Comparison of ENCODE assay signal across 8 cellular contexts in genomic region chr16:1105888-1106620, GRCh38. TPM values are rescaled to one million over a fixed set of nuclear protein-coding genes. Genes with fewer than 3 reads are reported as not detected.
A peak's percentile ranks its signal among the peaks of the same experiment; 100 is the strongest.
DNase-seq lines count a peak whose midpoint lies in the region; ATAC-seq and TF ChIP-seq lines count a peak whose summit lies in the region.

No MANE protein-coding gene starts in this region.

- H3K9me3 ChIP-seq in Loucy (ENCODE audit: insufficient read depth, low read depth, low read length), result no peaks in the 10 kb centered on the region
- H3K9me3 ChIP-seq in lung (ENCODE audit: control insufficient read depth in 2 of 2, insufficient read depth in 1 of 2, low read length in 1 of 2), result no peaks in the 10 kb centered on the region

- H3K27me3 ChIP-seq in Loucy (ENCODE audit: insufficient read depth, low read length, poor library complexity, severe bottlenecking), result no peaks in the 10 kb centered on the region
- peaks cover 25% of the 10 kb centered on the region for H3K27me3 ChIP-seq in lung (ENCODE audit: control insufficient read depth, insufficient read depth)

- no peak overlapping the region for H3K4me2 ChIP-seq in Loucy (ENCODE audit: low read depth, low read length, poor library complexity, severe bottlenecking)

- H3K27ac Mint-ChIP-seq in WTC11, result no peak overlapping the region
- no peak overlapping the region for H3K27ac Mint-ChIP-seq in stimulated activated effector memory CD8-positive, alpha-beta T cell treated with anti-CD3 and anti-CD28 coated beads, Interleukin-12 subunit alpha, Interleukin-12 subunit beta, amount 100 ng/mL, for 72 hours

- H3K27ac ChIP-seq in lung (ENCODE audit: low read depth in 1 of 2, low read length in 1 of 2), result no peak overlapping the region

- no peaks in the 10 kb centered on the region for H3K9me3 Mint-ChIP-seq in WTC11
- no peaks in the 10 kb centered on the region for H3K9me3 Mint-ChIP-seq in stimulated activated effector memory CD8-positive, alpha-beta T cell treated with anti-CD3 and anti-CD28 coated beads, Interleukin-12 subunit alpha, Interleukin-12 subunit beta, amount 100 ng/mL, for 72 hours

- H3K36me3 ChIP-seq in Loucy (ENCODE audit: insufficient read depth, low read length) (no peaks in the 10 kb centered on the region), lung (ENCODE audit: control insufficient read depth in 2 of 2, insufficient read depth in 2 of 2, low read length in 2 of 2) (no peaks in the 10 kb centered on the region)

- CTCF ChIA-PET in WTC11 (lab: Charles Lee), result interaction anchor here (0.5 to 1.4 kb wide), 13 partner anchors 9 to 305 kb away, joined by 3 to 7 read pairs (median 3); partner anchors contain the start of gene GNG13

- no peak overlapping the region for H3K4me3 ChIP-seq in Loucy (ENCODE audit: low read length, poor library complexity, severe bottlenecking)
- no peak overlapping the region for H3K4me3 ChIP-seq in lung

- H3K36me3 Mint-ChIP-seq in WTC11, result no peaks in the 10 kb centered on the region
- no peaks in the 10 kb centered on the region for H3K36me3 Mint-ChIP-seq in stimulated activated effector memory CD8-positive, alpha-beta T cell treated with anti-CD3 and anti-CD28 coated beads, Interleukin-12 subunit alpha, Interleukin-12 subunit beta, amount 100 ng/mL, for 72 hours

- peak; percentile 45 for TF ChIP-seq CTCF in Loucy (conservative IDR thresholded peaks at IDR 0.05; ENCODE audit: low read length)
- TF ChIP-seq CTCF in WTC11 (IDR thresholded peaks at IDR 0.05), result peak; percentile 85
- peak; percentile 31 for TF ChIP-seq CTCF in lung (IDR thresholded peaks at IDR 0.05; ENCODE audit: control extremely low read depth, extremely low read depth)

- H3K79me2 ChIP-seq in Loucy (ENCODE audit: insufficient read depth, low read length), result no peaks in the 10 kb centered on the region

- no peaks in the 10 kb centered on the region for H4K20me1 ChIP-seq in Loucy (ENCODE audit: insufficient read depth, low read length, poor library complexity, severe bottlenecking)

- peaks cover 13% of the 10 kb centered on the region; the same call in 1 of the 2 replicates for H3K27me3 Mint-ChIP-seq in WTC11 (ENCODE audit: low read depth)

- H3K4me1 Mint-ChIP-seq in WTC11, result no peaks in the 10 kb centered on the region
- H3K4me1 Mint-ChIP-seq in stimulated activated effector memory CD8-positive, alpha-beta T cell treated with anti-CD3 and anti-CD28 coated beads, Interleukin-12 subunit alpha, Interleukin-12 subunit beta, amount 100 ng/mL, for 72 hours, result no peaks in the 10 kb centered on the region

- no peaks in the 10 kb centered on the region for H3F3A ChIP-seq in Loucy (ENCODE audit: low read depth)

- no peaks in the 10 kb centered on the region for H3K9me2 ChIP-seq in Loucy (replicated peaks; ENCODE audit: low read depth, low read length)

- no peak overlapping the region for H3K9ac ChIP-seq in Loucy (ENCODE audit: low read depth, low read length, poor library complexity, severe bottlenecking)

- 30 to 31% methylated on average over 26 of the region's 26 CpGs for WGBS in lung, 2 donors

- H2AFZ ChIP-seq in Loucy (ENCODE audit: low read length), result no peak overlapping the region

- DNase-seq in DMS 273 (lab: John Stamatoyannopoulos, UW; ENCODE audit: unreplicated experiment) (peak; percentile 89), DMS 273 treated with DMSO at 0.1 percent for 48 hours (lab: John Stamatoyannopoulos, UW) (no peak), WTC11 (ENCODE audit: low spot score) (peak; percentile 86), dermis blood vessel endothelial cell (peak; percentile 78), lung (ENCODE audit: low spot score) (peak; percentile 38)
- DNase-seq in stimulated activated effector memory CD8-positive, alpha-beta T cell treated with anti-CD3 and anti-CD28 coated beads, Interleukin-12 subunit alpha, Interleukin-12 subunit beta, amount 100 ng/mL, for 72 hours (ENCODE audit: low spot score in 2 of 2), result no peak

- ATAC-seq in WTC11 (peak; percentile 77), lung (ENCODE audit: insufficient read depth, low FRiP score) (no peak), HG02840 (IDR thresholded peaks at IDR 0.05; ENCODE audit: low FRiP score, unreplicated experiment) (no peak)
- peak; percentile 48 for ATAC-seq in stimulated activated effector memory CD8-positive, alpha-beta T cell treated with anti-CD3 and anti-CD28 coated beads, Interleukin-12 subunit alpha, Interleukin-12 subunit beta, amount 100 ng/mL, for 72 hours

- no peaks in the 10 kb centered on the region for H3K4me1 ChIP-seq in Loucy (ENCODE audit: insufficient read depth, low read length, poor library complexity, severe bottlenecking)
- H3K4me1 ChIP-seq in lung (ENCODE audit: control insufficient read depth in 2 of 2, insufficient read depth in 2 of 2, low read length in 2 of 2), result no peaks in the 10 kb centered on the region

- POLR2A ChIA-PET in WTC11 (lab: Charles Lee), result no interaction called here

- no peak overlapping the region for H3K4me3 Mint-ChIP-seq in WTC11
- H3K4me3 Mint-ChIP-seq in stimulated activated effector memory CD8-positive, alpha-beta T cell treated with anti-CD3 and anti-CD28 coated beads, Interleukin-12 subunit alpha, Interleukin-12 subunit beta, amount 100 ng/mL, for 72 hours, result no peak overlapping the region

TF ChIP-seq in WTC11, 78 proteins besides CTCF, POLR2A, EP300 and RAD21:
- TF ChIP-seq USF2 (CRISPR knock-in tag; IDR thresholded peaks at IDR 0.05) (peak; percentile 98), ZBTB43 (CRISPR knock-in tag; IDR thresholded peaks at IDR 0.05) (no peak), RELA (CRISPR knock-in tag; IDR thresholded peaks at IDR 0.05; ENCODE audit: borderline replicate concordance) (no peak), ZNF423 (CRISPR knock-in tag; IDR thresholded peaks at IDR 0.05) (0 out of 2 replicates have a peak, but pooled peaks have one; percentile 16), IRF2 (CRISPR knock-in tag; IDR thresholded peaks at IDR 0.05; ENCODE audit: borderline replicate concordance, low read depth) (no peak), USF1 (CRISPR knock-in tag; IDR thresholded peaks at IDR 0.05) (peak; percentile 97)

RNA-seq across cellular contexts. Expression of gene C1QTNF8, which starts 10.0 kb away (rescaled TPM):
- total RNA-seq in WTC11 (2021) (0.13 to 0.16 TPM in 2 of 3 replicates, not detected in the other), dermis blood vessel endothelial cell (not detected in 2 replicates), lung (under 1 TPM in 1 of 2 donors, not detected in 1; 0.74 TPM)
- under 1 TPM in 1 of 2 donors, not detected in 1; 0.08 TPM for polyA plus RNA-seq in lung

RNA-seq across cellular contexts. Expression of gene SSTR5, which starts 33.5 kb away (rescaled TPM):
- total RNA-seq in WTC11 (2021) (0.61 to 0.85 TPM (median 0.78 TPM) in 3 replicates), dermis blood vessel endothelial cell (0.17 and 1.1 TPM in 2 replicates), lung (under 1 TPM in 1 of 2 donors, not detected in 1; 0.23 TPM)
- polyA plus RNA-seq in lung, result not detected

RNA-seq across cellular contexts. Expression of gene CACNA1H, which starts 46.9 kb away (rescaled TPM):
- total RNA-seq in WTC11 (2021) (38.0 to 46.9 TPM (median 46.4 TPM) in 3 replicates), dermis blood vessel endothelial cell (0.05 and 0.17 TPM in 2 replicates), lung (10 to 100 TPM in 1 of 2 donors, 1 to 10 TPM in 1; 5.0 to 10.3 TPM)
- polyA plus RNA-seq in lung, result 1 to 10 TPM; 6.3 to 7.1 TPM

Comparison
In these comparisons a context has a peak if more than half of its experiments do, and no peak if none do; other contexts are left out.
1. DNase-seq: peak in DMS 273 (single experiment), WTC11 (single experiment), dermis blood vessel endothelial cell (single experiment) and lung (single experiment); none in DMS 273 treated with DMSO at 0.1 percent for 48 hours (single experiment) and stimulated activated effector memory CD8-positive, alpha-beta T cell treated with anti-CD3 and anti-CD28 coated beads, Interleukin-12 subunit alpha, Interleukin-12 subunit beta, amount 100 ng/mL, for 72 hours (0 of 2).
2. CTCF ChIP-seq: peak in every context shown above with its lines; median percentile 85 in WTC11; 45 in Loucy; 31 in lung.
3. ATAC-seq: peak in WTC11 (single experiment) and stimulated activated effector memory CD8-positive, alpha-beta T cell treated with anti-CD3 and anti-CD28 coated beads, Interleukin-12 subunit alpha, Interleukin-12 subunit beta, amount 100 ng/mL, for 72 hours (single experiment); none in lung (single experiment) and HG02840 (single experiment).